In genomic region chr6:15400572-15401004, GRCh38 we compare ENCODE assay signal across 8 cellular contexts.
DNase-seq lines count a peak whose midpoint lies in the region; ATAC-seq and TF ChIP-seq lines count a peak whose summit lies in the region.

No MANE protein-coding gene starts in this region.

- peaks cover 25 to 82% (median 68%) of the 10 kb centered on the region in 4 donors for H3K4me1 Mint-ChIP-seq in CD4-positive, CD25-positive, alpha-beta regulatory T cell
- H3K4me1 Mint-ChIP-seq in activated CD4-positive, alpha-beta memory T cell treated with anti-CD3 and anti-CD28 coated beads for 36 hours (ENCODE audit: low read depth): peaks cover 80% of the 10 kb centered on the region
- peaks cover 33% of the 10 kb centered on the region for H3K4me1 Mint-ChIP-seq in osteocyte (ENCODE audit: unreplicated experiment)

- intact Hi-C loops in activated CD4-positive, alpha-beta memory T cell treated with anti-CD3 and anti-CD28 coated beads for 36 hours (cut with micrococcal nuclease): loop anchor here (5.0 kb wide), 1 partner anchor 98 kb away; no protein-coding TSS in a partner anchor
- intact Hi-C loops in head of caudate nucleus (cut with DNase I): loop anchor here (5.0 kb wide), 1 partner anchor 153 kb away; the partner anchor contains the start of gene JARID2

- CTCF ChIA-PET in activated CD4-positive, alpha-beta memory T cell treated with anti-CD3 and anti-CD28 coated beads for 36 hours (lab: Charles Lee): interaction anchor here (0.6 to 0.9 kb wide), 2 partner anchors 63 to 219 kb away, joined by 3 read pairs; no protein-coding TSS in a partner anchor

- H3K36me3 Mint-ChIP-seq in CD4-positive, CD25-positive, alpha-beta regulatory T cell: no peaks in the 10 kb centered on the region
- H3K36me3 Mint-ChIP-seq in activated CD4-positive, alpha-beta memory T cell treated with anti-CD3 and anti-CD28 coated beads for 36 hours: no peaks in the 10 kb centered on the region
- no peaks in the 10 kb centered on the region for H3K36me3 Mint-ChIP-seq in osteocyte (ENCODE audit: unreplicated experiment)

- peak in 2 of 3 donors; percentile 28 to 76 for DNase-seq in CD4-positive, CD25-positive, alpha-beta regulatory T cell
- DNase-seq in KBM-7 (peak; percentile 75), head of caudate nucleus (peak; percentile 56 to 90 (median 73)), osteocyte (ENCODE audit: extremely low spot score, unreplicated experiment) (peak; percentile 80), AML-193 (lab: John Stamatoyannopoulos, UW) (no peak), NK-92 (lab: John Stamatoyannopoulos, UW; ENCODE audit: unreplicated experiment) (no peak), inferior parietal cortex (ENCODE audit: extremely low spot score) (no peak)
- DNase-seq in activated CD4-positive, alpha-beta memory T cell treated with anti-CD3 and anti-CD28 coated beads for 36 hours: no peak

- in situ Hi-C loops in KBM-7 (cut with MboI; ENCODE audit: low pct_unique_long_range_greater_than_20kb, low sequenced_read_pairs): no loop called here

- no peaks in the 10 kb centered on the region for H3K27me3 ChIP-seq in CD4-positive, CD25-positive, alpha-beta regulatory T cell (ENCODE audit: control insufficient read depth, insufficient read depth, low read length)

- H3K27ac ChIP-seq in CD4-positive, CD25-positive, alpha-beta regulatory T cell (ENCODE audit: insufficient read depth, low read length, poor library complexity, severe bottlenecking): no peak overlapping the region

- H3K4me3 ChIP-seq in CD4-positive, CD25-positive, alpha-beta regulatory T cell (ENCODE audit: low read depth, low read length): peak overlapping the region; percentile 33

- POLR2A ChIA-PET in activated CD4-positive, alpha-beta memory T cell treated with anti-CD3 and anti-CD28 coated beads for 36 hours (lab: Charles Lee): no interaction called here

- peak overlapping the region; percentile 46 to 90 (median 84) for H3K4me3 Mint-ChIP-seq in CD4-positive, CD25-positive, alpha-beta regulatory T cell
- H3K4me3 Mint-ChIP-seq in activated CD4-positive, alpha-beta memory T cell treated with anti-CD3 and anti-CD28 coated beads for 36 hours: peak overlapping the region; percentile 53
- peak overlapping the region; percentile 71 for H3K4me3 Mint-ChIP-seq in osteocyte (ENCODE audit: unreplicated experiment)

- H3K27me3 Mint-ChIP-seq in CD4-positive, CD25-positive, alpha-beta regulatory T cell: no peaks in the 10 kb centered on the region
- no peaks in the 10 kb centered on the region for H3K27me3 Mint-ChIP-seq in activated CD4-positive, alpha-beta memory T cell treated with anti-CD3 and anti-CD28 coated beads for 36 hours
- no peaks in the 10 kb centered on the region for H3K27me3 Mint-ChIP-seq in osteocyte (ENCODE audit: unreplicated experiment)

- no peaks in the 10 kb centered on the region for H3K9me3 Mint-ChIP-seq in CD4-positive, CD25-positive, alpha-beta regulatory T cell
- no peaks in the 10 kb centered on the region for H3K9me3 Mint-ChIP-seq in activated CD4-positive, alpha-beta memory T cell treated with anti-CD3 and anti-CD28 coated beads for 36 hours
- no peaks in the 10 kb centered on the region for H3K9me3 Mint-ChIP-seq in osteocyte (ENCODE audit: unreplicated experiment)

- TF ChIP-seq CTCF in osteocyte (IDR thresholded peaks at IDR 0.05): no peak

- peaks cover 50% of the 10 kb centered on the region for H3K4me1 ChIP-seq in CD4-positive, CD25-positive, alpha-beta regulatory T cell (ENCODE audit: control insufficient read depth, insufficient read depth, low read length, poor library complexity, severe bottlenecking)

- H3K9me3 ChIP-seq in CD4-positive, CD25-positive, alpha-beta regulatory T cell (ENCODE audit: control insufficient read depth in 2 of 2, low read length in 2 of 2): no peaks in the 10 kb centered on the region

- peak; percentile 45 to 65 for ATAC-seq in CD4-positive, CD25-positive, alpha-beta regulatory T cell (ENCODE audit: low read depth in 2 of 2)

- peak overlapping the region in 2 of 3 donors; percentile 76 to 77 for H3K27ac Mint-ChIP-seq in CD4-positive, CD25-positive, alpha-beta regulatory T cell
- no peak overlapping the region for H3K27ac Mint-ChIP-seq in activated CD4-positive, alpha-beta memory T cell treated with anti-CD3 and anti-CD28 coated beads for 36 hours
- peak overlapping the region; percentile 73 for H3K27ac Mint-ChIP-seq in osteocyte (ENCODE audit: unreplicated experiment)

- no peaks in the 10 kb centered on the region for H3K36me3 ChIP-seq in CD4-positive, CD25-positive, alpha-beta regulatory T cell (ENCODE audit: control insufficient read depth, insufficient read depth, low read length)

Comparison
In these comparisons a context has a peak if more than half of its experiments do, and no peak if none do; other contexts are left out.
1. DNase-seq: peak in CD4-positive, CD25-positive, alpha-beta regulatory T cell (2 of 3), KBM-7 (single experiment), head of caudate nucleus (42 of 42) and osteocyte (single experiment); none in activated CD4-positive, alpha-beta memory T cell treated with anti-CD3 and anti-CD28 coated beads for 36 hours (single experiment), AML-193 (0 of 2), NK-92 (single experiment) and inferior parietal cortex (single experiment).
2. Peak in every context shown above with its lines, with median percentiles within 50 percentile points of each other: H3K4me3 Mint-ChIP-seq.